25 cellular contexts compared by ENCODE assay signal in the genomic region with DNA sequence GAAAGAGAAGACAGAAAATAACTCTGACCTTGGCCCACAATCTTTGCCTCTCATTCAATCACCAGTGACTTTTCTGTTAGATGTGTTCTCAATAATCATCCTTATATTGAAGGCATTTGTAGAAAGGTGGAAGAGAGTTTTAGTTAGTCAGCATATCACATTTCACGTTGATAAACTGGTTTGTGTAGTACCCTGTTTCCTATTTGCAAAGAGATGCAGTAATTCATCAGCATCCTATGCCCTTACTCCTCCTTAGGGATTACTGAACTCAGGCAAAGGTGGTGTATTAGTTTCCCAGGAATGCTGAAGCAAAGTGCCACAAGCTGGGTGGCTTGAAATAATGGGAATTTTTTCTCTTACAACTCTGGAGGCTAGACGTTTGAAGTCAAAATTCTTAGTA.
"Had no signal": no experiment of that assay in that cellular context is flagged by ENCODE, and none has a peak within 500 bp of the region (broad histone marks: within the 10 kb centered on the region; RNA-seq: fewer than 3 reads in every experiment).

No MANE protein-coding gene starts in this region.

- H3K36me3 ChIP-seq: esophagus muscularis mucosa, gastroesophageal sphincter, heart left ventricle, ovary, sigmoid colon, tibial artery, upper lobe of left lung had no signal

- H3K4me2 ChIP-seq: hepatocyte had no signal

- DNase-seq: effector CD8-positive, alpha-beta T cell; endodermal cell; foreskin keratinocyte; heart left ventricle; kidney; natural killer cell; occipital lobe; ovary; posterior cingulate gyrus; psoas muscle; right cardiac atrium; sigmoid colon; stimulated activated CD4-positive, alpha-beta T cell treated with anti-CD3 and anti-CD28 coated beads, Interleukin-4, amount 100 ng/mL, for 4 hours; stimulated activated naive CD8-positive, alpha-beta T cell treated with anti-CD3 and anti-CD28 coated beads, Interleukin-15, Interleukin-2, amounts not matched to agents 100 U/mL and 50 U/mL, for 24 hours; substantia nigra; testis; tibial artery; upper lobe of left lung had no signal

- H3K27me3 ChIP-seq: foreskin keratinocyte, hepatocyte, ovary, sigmoid colon, testis, tibial artery, upper lobe of left lung had no signal

- H3K27ac ChIP-seq: esophagus muscularis mucosa, foreskin keratinocyte, gastroesophageal sphincter, heart left ventricle, hepatocyte, ovary, psoas muscle, sigmoid colon, testis, tibial artery, upper lobe of left lung had no signal

- FAIRE-seq: kidney, urothelium cell line had no signal

- ATAC-seq: foreskin keratinocyte; gastroesophageal sphincter; heart left ventricle; left lobe of liver; natural killer cell; psoas muscle; right cardiac atrium; stimulated activated memory B cell treated with anti-CD40 and anti-IgM and Interleukin-4, amounts not matched to agents 10 μg/mL and 1 μg/mL and 100 μg/mL, for 72 hours; stimulated activated naive CD8-positive, alpha-beta T cell treated with anti-CD3 and anti-CD28 coated beads, Interleukin-15, Interleukin-2, amounts not matched to agents 100 U/mL and 50 U/mL, for 24 hours had no signal

- H3K4me1 ChIP-seq: esophagus muscularis mucosa, gastroesophageal sphincter, psoas muscle, sigmoid colon, testis, tibial artery, upper lobe of left lung had no signal

- H3K4me3 ChIP-seq: esophagus muscularis mucosa, gastroesophageal sphincter, heart left ventricle, hepatocyte, lung, ovary, psoas muscle, sigmoid colon, testis, tibial artery, upper lobe of left lung had no signal

- H3K9me3 ChIP-seq: esophagus muscularis mucosa, gastroesophageal sphincter, heart left ventricle, ovary, psoas muscle, sigmoid colon, testis, tibial artery, upper lobe of left lung had no signal
